Comparison of ENCODE assay signal across 28 cellular contexts in the genomic region with DNA sequence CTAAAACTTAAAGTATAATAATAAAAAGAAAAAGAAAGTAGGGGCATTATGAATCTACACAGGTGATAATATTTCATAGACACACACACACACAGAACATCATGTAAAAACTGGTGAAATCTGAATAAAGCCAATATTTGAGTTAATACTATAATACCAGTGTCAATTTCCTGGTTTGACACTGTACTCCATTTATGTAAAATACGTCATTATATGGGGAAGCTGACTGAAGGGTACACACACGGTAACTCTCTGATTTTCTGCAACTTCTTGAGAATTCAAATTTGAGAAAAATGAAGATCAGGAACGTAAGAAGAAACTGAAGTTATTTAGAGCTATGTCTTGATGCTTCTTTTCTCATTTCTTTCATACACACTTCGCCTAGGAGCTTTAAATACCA.
"Had no signal": no experiment of that assay in that cellular context is flagged by ENCODE, and none has a peak within 500 bp of the region (broad histone marks: within the 10 kb centered on the region; RNA-seq: fewer than 3 reads in every experiment).

No MANE protein-coding gene starts in this region.

- H3K36me3 ChIP-seq: colonic mucosa, esophagus muscularis mucosa, esophagus squamous epithelium, gastrocnemius medialis, gastroesophageal sphincter, heart left ventricle, heart right ventricle had no signal

- H3K27ac Mint-ChIP-seq: dendritic cell treated with granulocyte-macrophage colony-stimulating factor and Interleukin-4, amounts not matched to agents 40 ng/mL and 50 ng/mL, for 4 days; effector memory CD8-positive, alpha-beta T cell had no signal

- ATAC-seq: effector memory CD8-positive, alpha-beta T cell; esophagus mucosa; foreskin keratinocyte; gastrocnemius medialis; gastroesophageal sphincter; heart left ventricle; heart right ventricle had no signal

- H3K9me3 Mint-ChIP-seq: dendritic cell treated with granulocyte-macrophage colony-stimulating factor and Interleukin-4, amounts not matched to agents 40 ng/mL and 50 ng/mL, for 4 days had no signal

- FAIRE-seq: colon, endometrium, endothelial cell of umbilical vein, frontal cortex had no signal

- H3K27ac ChIP-seq: colonic mucosa, coronary artery, dorsolateral prefrontal cortex, epithelial cell of prostate, esophagus muscularis mucosa, esophagus squamous epithelium, foreskin keratinocyte, gastrocnemius medialis, gastroesophageal sphincter, heart left ventricle, heart right ventricle had no signal

- H3K27me3 ChIP-seq: colonic mucosa, dorsolateral prefrontal cortex, esophagus muscularis mucosa, esophagus squamous epithelium, foreskin keratinocyte, gastrocnemius medialis, gastroesophageal sphincter, heart left ventricle had no signal

- DNase-seq: colonic mucosa; cortex of kidney; dermis blood vessel endothelial cell; dorsolateral prefrontal cortex; effector CD4-positive, alpha-beta T cell; effector CD8-positive, alpha-beta T cell; effector memory CD4-positive, alpha-beta T cell; effector memory CD8-positive, alpha-beta T cell; erythroblast; esophagus squamous epithelium; foreskin fibroblast; foreskin keratinocyte; foreskin melanocyte; gastrocnemius medialis; glutamatergic neuron; head of caudate nucleus; heart left ventricle; heart right ventricle had no signal

- H3K4me1 ChIP-seq: colonic mucosa, esophagus muscularis mucosa, esophagus squamous epithelium, foreskin keratinocyte, gastrocnemius medialis, gastroesophageal sphincter, heart left ventricle, heart right ventricle had no signal

- H3K4me3 ChIP-seq: colonic mucosa, coronary artery, dorsolateral prefrontal cortex, esophagus muscularis mucosa, esophagus squamous epithelium, gastrocnemius medialis, gastroesophageal sphincter, heart left ventricle, heart right ventricle had no signal

- H3K9me3 ChIP-seq: colonic mucosa, esophagus muscularis mucosa, esophagus squamous epithelium, gastrocnemius medialis, gastroesophageal sphincter had no signal

- H3K4me3 Mint-ChIP-seq: dendritic cell treated with granulocyte-macrophage colony-stimulating factor and Interleukin-4, amounts not matched to agents 40 ng/mL and 50 ng/mL, for 4 days; effector memory CD8-positive, alpha-beta T cell had no signal
